ENCODE assay signal across 26 cellular contexts in genomic region chr5:67290620-67291019, GRCh38.
A peak's percentile ranks its signal among the peaks of the same experiment; 100 is the strongest.
DNase-seq lines count a peak whose midpoint lies in the region; ATAC-seq, FAIRE-seq and TF ChIP-seq lines count a peak whose summit lies in the region.
"Had no signal": no experiment of that assay in that cellular context is flagged by ENCODE, and none has a peak within 500 bp of the region (broad histone marks: within the 10 kb centered on the region; RNA-seq: fewer than 3 reads in every experiment).

No MANE protein-coding gene starts in this region.

- H3K9me3 ChIP-seq in astrocyte (ENCODE audit: insufficient read depth, low read depth, low read length) (no peaks in the 10 kb centered on the region), right atrium auricular region (no peaks in the 10 kb centered on the region)
- no peaks in the 10 kb centered on the region for H3K9me3 ChIP-seq in naive thymus-derived CD4-positive, alpha-beta T cell (ENCODE audit: control insufficient read depth in 2 of 3, low read length in 3 of 3)
- H3K9me3 ChIP-seq: BE2C, HAP-1 had no signal

- peaks cover 2% of the 10 kb centered on the region for H3K9me3 Mint-ChIP-seq in astrocyte (ENCODE audit: unreplicated experiment)
- H3K9me3 Mint-ChIP-seq in naive thymus-derived CD4-positive, alpha-beta T cell: peaks cover 0 to 2% (median 0%) of the 10 kb centered on the region in 11 donors
- H3K9me3 Mint-ChIP-seq: activated CD4-positive, alpha-beta T cell treated with anti-CD3 and anti-CD28 coated beads, Interleukin-2, amount 10 ng/mL, durations not matched to agents 7 days and 5 days; activated naive CD4-positive, alpha-beta T cell treated with anti-CD3 and anti-CD28 coated beads for 36 hours; activated T-cell treated with anti-CD3 and anti-CD28 coated beads, Interleukin-2, amount 50 U/mL, for 72 hours; nephron progenitor cell; stimulated activated naive CD8-positive, alpha-beta T cell treated with anti-CD3 and anti-CD28 coated beads, Interleukin-15, Interleukin-2, amounts not matched to agents 100 ng/mL and 50 ng/mL, for 24 hours had no signal

- CTCF ChIA-PET in naive thymus-derived CD4-positive, alpha-beta T cell (lab: Charles Lee): no interaction called here

- no peaks in the 10 kb centered on the region for H3K36me3 Mint-ChIP-seq in astrocyte (ENCODE audit: low read depth, unreplicated experiment)
- peaks cover 0 to 5% (median 0%) of the 10 kb centered on the region in 5 donors for H3K36me3 Mint-ChIP-seq in naive thymus-derived CD4-positive, alpha-beta T cell

- no peak overlapping the region for H3K4me2 ChIP-seq in astrocyte (ENCODE audit: low read length)

- no peak overlapping the region for H2AFZ ChIP-seq in astrocyte (ENCODE audit: low read depth, low read length)

- H3K4me1 ChIP-seq in astrocyte (ENCODE audit: insufficient read depth, low read length): peaks cover 10% of the 10 kb centered on the region
- peaks cover 0 to 10% of the 10 kb centered on the region in 2 donors for H3K4me1 ChIP-seq in right atrium auricular region
- H3K4me1 ChIP-seq in naive thymus-derived CD4-positive, alpha-beta T cell (ENCODE audit: control insufficient read depth in 2 of 2, insufficient read depth in 2 of 2, low read length in 2 of 2): no peaks in the 10 kb centered on the region
- H3K4me1 ChIP-seq: BE2C had no signal

- H3K4me1 Mint-ChIP-seq in astrocyte (ENCODE audit: low read depth, unreplicated experiment): peaks cover 22% of the 10 kb centered on the region
- peaks cover 0 to 3% (median 0%) of the 10 kb centered on the region in 7 donors for H3K4me1 Mint-ChIP-seq in naive thymus-derived CD4-positive, alpha-beta T cell
- H3K4me1 Mint-ChIP-seq: activated CD4-positive, alpha-beta T cell treated with anti-CD3 and anti-CD28 coated beads, Interleukin-2, amount 10 ng/mL, durations not matched to agents 7 days and 5 days had no signal

- H3K36me3 ChIP-seq in astrocyte (ENCODE audit: insufficient read depth, low read length): no peaks in the 10 kb centered on the region
- no peaks in the 10 kb centered on the region for H3K36me3 ChIP-seq in right atrium auricular region
- no peaks in the 10 kb centered on the region for H3K36me3 ChIP-seq in naive thymus-derived CD4-positive, alpha-beta T cell (ENCODE audit: control insufficient read depth in 2 of 3, insufficient read depth in 3 of 3, low read length in 3 of 3)
- H3K36me3 ChIP-seq: BE2C, HAP-1 had no signal

- H3K4me3 Mint-ChIP-seq in astrocyte (ENCODE audit: unreplicated experiment): no peak overlapping the region
- no peak overlapping the region for H3K4me3 Mint-ChIP-seq in naive thymus-derived CD4-positive, alpha-beta T cell
- H3K4me3 Mint-ChIP-seq: activated CD4-positive, alpha-beta T cell treated with anti-CD3 and anti-CD28 coated beads, Interleukin-2, amount 10 ng/mL, durations not matched to agents 7 days and 5 days; activated naive CD4-positive, alpha-beta T cell treated with anti-CD3 and anti-CD28 coated beads for 36 hours; activated T-cell treated with anti-CD3 and anti-CD28 coated beads, Interleukin-2, amount 50 U/mL, for 72 hours; nephron progenitor cell; stimulated activated naive CD8-positive, alpha-beta T cell treated with anti-CD3 and anti-CD28 coated beads, Interleukin-15, Interleukin-2, amounts not matched to agents 100 ng/mL and 50 ng/mL, for 24 hours had no signal

- H3K27me3 ChIP-seq in astrocyte (ENCODE audit: insufficient read depth, low read length) (no peaks in the 10 kb centered on the region), layer of hippocampus (ENCODE audit: control insufficient read depth, insufficient read depth, low read length) (no peaks in the 10 kb centered on the region), right atrium auricular region (no peaks in the 10 kb centered on the region)
- no peaks in the 10 kb centered on the region for H3K27me3 ChIP-seq in naive thymus-derived CD4-positive, alpha-beta T cell (ENCODE audit: control insufficient read depth in 2 of 2, insufficient read depth in 2 of 2, low read length in 2 of 2)
- H3K27me3 ChIP-seq: BE2C had no signal

- peak; percentile 28 for DNase-seq in ELR (ENCODE audit: low read depth)
- DNase-seq in astrocyte (ENCODE audit: low read depth): peak; percentile 45
- DNase-seq in substantia nigra (lab: John Stamatoyannopoulos, UW): no peak
- no peak for DNase-seq in NCI-H2107 (lab: John Stamatoyannopoulos, UW)
- DNase-seq in C1 segment of cervical spinal cord (lab: John Stamatoyannopoulos, UW): no peak
- DNase-seq in right atrium auricular region (ENCODE audit: low spot score): no peak
- no peak for DNase-seq in naive thymus-derived CD4-positive, alpha-beta T cell
- DNase-seq: activated CD4-positive, alpha-beta T cell treated with anti-CD3 and anti-CD28 coated beads, Interleukin-2, amount 10 ng/mL, durations not matched to agents 7 days and 5 days; activated naive CD4-positive, alpha-beta T cell treated with anti-CD3 and anti-CD28 coated beads for 36 hours; activated T-cell treated with anti-CD3 and anti-CD28 coated beads, Interleukin-2, amount 50 U/mL, for 72 hours; BE2C; dermis blood vessel endothelial cell; DMS79; NCI-H1092; NCI-H2029 treated with DMSO at 0.1 percent for 48 hours; NCI-H226; NCI-H748 treated with DMSO at 0.1 percent for 48 hours; nephron progenitor cell; posterior cingulate gyrus; RPMI8226; stimulated activated CD4-positive, alpha-beta T cell treated with anti-CD3 and anti-CD28 coated beads, Interleukin-15, amount 100 ng/mL, for 24 hours; T-helper 2 cell had no signal

- intact Hi-C loops in naive thymus-derived CD4-positive, alpha-beta T cell (cut with micrococcal nuclease): no loop called here

- no peak overlapping the region for H3K9ac ChIP-seq in astrocyte (ENCODE audit: low read length)

- no peak overlapping the region for H3K27ac Mint-ChIP-seq in astrocyte (ENCODE audit: unreplicated experiment)
- H3K27ac Mint-ChIP-seq in naive thymus-derived CD4-positive, alpha-beta T cell: no peak overlapping the region
- H3K27ac Mint-ChIP-seq: activated CD4-positive, alpha-beta T cell treated with anti-CD3 and anti-CD28 coated beads, Interleukin-2, amount 10 ng/mL, durations not matched to agents 7 days and 5 days; activated naive CD4-positive, alpha-beta T cell treated with anti-CD3 and anti-CD28 coated beads for 36 hours; activated T-cell treated with anti-CD3 and anti-CD28 coated beads, Interleukin-2, amount 50 U/mL, for 72 hours; nephron progenitor cell; stimulated activated naive CD8-positive, alpha-beta T cell treated with anti-CD3 and anti-CD28 coated beads, Interleukin-15, Interleukin-2, amounts not matched to agents 100 ng/mL and 50 ng/mL, for 24 hours had no signal

- H3K79me2 ChIP-seq in astrocyte (ENCODE audit: insufficient read depth, low read length): no peaks in the 10 kb centered on the region

- no peak for ATAC-seq in naive thymus-derived CD4-positive, alpha-beta T cell
- ATAC-seq: activated T-cell treated with anti-CD3 and anti-CD28 coated beads, Interleukin-2, amount 50 U/mL, for 72 hours; GM12878 had no signal

- POLR2A ChIA-PET in naive thymus-derived CD4-positive, alpha-beta T cell (lab: Charles Lee): no interaction called here

- no peaks in the 10 kb centered on the region for H3K27me3 Mint-ChIP-seq in astrocyte (ENCODE audit: low read depth, unreplicated experiment)
- peaks cover 0 to 4% (median 0%) of the 10 kb centered on the region in 5 donors for H3K27me3 Mint-ChIP-seq in naive thymus-derived CD4-positive, alpha-beta T cell
- H3K27me3 Mint-ChIP-seq: stimulated activated naive CD8-positive, alpha-beta T cell treated with anti-CD3 and anti-CD28 coated beads, Interleukin-15, Interleukin-2, amounts not matched to agents 100 ng/mL and 50 ng/mL, for 24 hours had no signal

- H3K27ac ChIP-seq in astrocyte (ENCODE audit: low read depth, low read length) (no peak overlapping the region), layer of hippocampus (ENCODE audit: low read depth, low read length) (peak overlapping the region; percentile 90), substantia nigra (ENCODE audit: low read depth, low read length, poor library complexity, severe bottlenecking) (peak overlapping the region; percentile 83), right atrium auricular region (peak overlapping the region in 1 of 2 donors; percentile 50)
- no peak overlapping the region for H3K27ac ChIP-seq in naive thymus-derived CD4-positive, alpha-beta T cell (ENCODE audit: low read depth, low read length)

- H3K4me3 ChIP-seq in astrocyte (ENCODE audit: insufficient read depth, low read depth, low read length): no peak overlapping the region
- no peak overlapping the region for H3K4me3 ChIP-seq in right atrium auricular region
- H3K4me3 ChIP-seq in naive thymus-derived CD4-positive, alpha-beta T cell (ENCODE audit: low read length): no peak overlapping the region
- H3K4me3 ChIP-seq: GM12878, HAP-1 had no signal

- no peaks in the 10 kb centered on the region for H4K20me1 ChIP-seq in astrocyte (ENCODE audit: insufficient read depth, low read length)

- no peak for FAIRE-seq in astrocyte (lab: Jason Lieb, UNC)
- FAIRE-seq: GM12878 had no signal

- TF ChIP-seq CTCF in astrocyte (IDR thresholded peaks at IDR 0.05; ENCODE audit: insufficient read depth, low read depth, low read length) (no peak), right atrium auricular region (IDR thresholded peaks at IDR 0.05) (no peak)

Comparison
In these comparisons a context has a peak if more than half of its experiments do, and no peak if none do; other contexts are left out.
1. DNase-seq: peak in ELR (single experiment) and astrocyte (single experiment); none in substantia nigra (0 of 49), NCI-H2107 (single experiment), C1 segment of cervical spinal cord (0 of 14), right atrium auricular region (single experiment) and naive thymus-derived CD4-positive, alpha-beta T cell (0 of 9).
2. H3K27ac ChIP-seq: peak in layer of hippocampus (single experiment) and substantia nigra (single experiment); none in astrocyte (single experiment) and naive thymus-derived CD4-positive, alpha-beta T cell (single experiment).